17 cellular contexts compared by ENCODE assay signal in genomic region chr4:30725562-30725961, GRCh38. TPM values are rescaled to one million over a fixed set of nuclear protein-coding genes. Genes with fewer than 3 reads are reported as not detected.
DNase-seq lines count a peak whose midpoint lies in the region; ATAC-seq, FAIRE-seq and TF ChIP-seq lines count a peak whose summit lies in the region.
"Had no signal": no experiment of that assay in that cellular context is flagged by ENCODE, and none has a peak within 500 bp of the region (broad histone marks: within the 10 kb centered on the region; RNA-seq: fewer than 3 reads in every experiment).

No MANE protein-coding gene starts in this region.

- H3K9me3 ChIP-seq in breast epithelium (no peaks in the 10 kb centered on the region), endothelial cell of umbilical vein (replicated peaks; ENCODE audit: control insufficient read depth, insufficient read depth, low read length) (no peaks in the 10 kb centered on the region)
- H3K9me3 ChIP-seq: MG63, testis had no signal

- no peak for ATAC-seq in GM18861 (IDR thresholded peaks at IDR 0.05; ENCODE audit: unreplicated experiment)
- ATAC-seq in stimulated activated effector memory CD8-positive, alpha-beta T cell treated with anti-CD3 and anti-CD28 coated beads, Interleukin-12 subunit alpha, Interleukin-12 subunit beta, amount 100 ng/mL, for 72 hours: no peak
- ATAC-seq: activated CD4-positive, alpha-beta T cell treated with anti-CD3 and anti-CD28 coated beads for 36 hours had no signal

- no peak for FAIRE-seq in endothelial cell of umbilical vein (lab: Jason Lieb, UNC)

- peak overlapping the region; percentile 34 for H2AFZ ChIP-seq in endothelial cell of umbilical vein (ENCODE audit: low read depth, low read length)

- BruUV-seq in MCF 10A (replicated peaks; lab: Mats Ljungman, UMichigan): no TSS peak
- BruUV-seq in endothelial cell of umbilical vein (replicated peaks; lab: Mats Ljungman, UMichigan): no TSS peak

- no peak overlapping the region for H3K27ac Mint-ChIP-seq in MCF 10A (ENCODE audit: low read depth, unreplicated experiment)
- H3K27ac Mint-ChIP-seq in nephron: no peak overlapping the region
- H3K27ac Mint-ChIP-seq in type B pancreatic cell: no peak overlapping the region
- no peak overlapping the region for H3K27ac Mint-ChIP-seq in stimulated activated effector memory CD8-positive, alpha-beta T cell treated with anti-CD3 and anti-CD28 coated beads, Interleukin-12 subunit alpha, Interleukin-12 subunit beta, amount 100 ng/mL, for 72 hours
- H3K27ac Mint-ChIP-seq: activated CD4-positive, alpha-beta T cell treated with anti-CD3 and anti-CD28 coated beads for 36 hours; CD4-positive, CD25-positive, alpha-beta regulatory T cell had no signal

- TF ChIP-seq POLR2A in breast epithelium (IDR thresholded peaks at IDR 0.05): no peak
- no peak for TF ChIP-seq POLR2A in endothelial cell of umbilical vein (IDR thresholded peaks at IDR 0.05; ENCODE audit: low read depth, low read length)

- H3K27me3 Mint-ChIP-seq in MCF 10A (ENCODE audit: insufficient read depth, unreplicated experiment): no peaks in the 10 kb centered on the region
- peaks cover 24% of the 10 kb centered on the region for H3K27me3 Mint-ChIP-seq in nephron (ENCODE audit: low read depth)
- peaks cover 5% of the 10 kb centered on the region for H3K27me3 Mint-ChIP-seq in type B pancreatic cell

- H3K27ac ChIP-seq in breast epithelium: no peak overlapping the region
- H3K27ac ChIP-seq in endothelial cell of umbilical vein (ENCODE audit: insufficient read depth, low read depth, low read length): peak overlapping the region; percentile 48
- H3K27ac ChIP-seq: 22Rv1, testis had no signal

- CTCF ChIA-PET in MCF 10A (lab: Yijun Ruan, JAX) (no interaction called here), endothelial cell of umbilical vein (lab: Charles Lee) (interaction anchor here (1.3 to 1.4 kb wide), 2 partner anchors 28 to 35 kb away, joined by 5 read pairs; no protein-coding TSS in a partner anchor), GM10248 (lab: Yijun Ruan, JAX) (no interaction called here)

- H3K4me1 Mint-ChIP-seq in MCF 10A (ENCODE audit: insufficient read depth, unreplicated experiment) (peaks cover 15% of the 10 kb centered on the region), nephron (peaks cover 35% of the 10 kb centered on the region), type B pancreatic cell (ENCODE audit: unreplicated experiment) (peaks cover 25% of the 10 kb centered on the region)
- no peaks in the 10 kb centered on the region for H3K4me1 Mint-ChIP-seq in stimulated activated effector memory CD8-positive, alpha-beta T cell treated with anti-CD3 and anti-CD28 coated beads, Interleukin-12 subunit alpha, Interleukin-12 subunit beta, amount 100 ng/mL, for 72 hours
- H3K4me1 Mint-ChIP-seq: CD4-positive, CD25-positive, alpha-beta regulatory T cell had no signal

- H3K4me3 ChIP-seq in breast epithelium (no peak overlapping the region), endothelial cell of umbilical vein (replicated peaks in 1 of 3; ENCODE audit: insufficient read depth in 1 of 3, low read depth in 1 of 3, low read length in 3 of 3) (peak overlapping the region; percentile 2 to 63 (median 29))
- H3K4me3 ChIP-seq: MG63, testis had no signal

- H3K27me3 ChIP-seq in breast epithelium (peaks cover 0 to 7% of the 10 kb centered on the region in 2 donors), endothelial cell of umbilical vein (ENCODE audit: control insufficient read depth in 2 of 2, insufficient read depth in 2 of 2, low read length in 2 of 2) (no peaks in the 10 kb centered on the region)

- peak overlapping the region; percentile 34 for H3K9ac ChIP-seq in endothelial cell of umbilical vein (replicated peaks; ENCODE audit: extremely low read depth, insufficient read depth, low read length)

- no peaks in the 10 kb centered on the region for H3K9me1 ChIP-seq in endothelial cell of umbilical vein (replicated peaks; ENCODE audit: control insufficient read depth, extremely low read depth, insufficient read depth, low read length)

- H3K36me3 ChIP-seq in breast epithelium (no peaks in the 10 kb centered on the region), endothelial cell of umbilical vein (ENCODE audit: control insufficient read depth in 2 of 2, extremely low read depth in 1 of 2, insufficient read depth in 2 of 2, low read length in 2 of 2) (no peaks in the 10 kb centered on the region)
- H3K36me3 ChIP-seq: MG63 had no signal

- intact Hi-C loops in MCF 10A (cut with micrococcal nuclease) (no loop called here), breast epithelium (cut with DNase I; ENCODE audit: low total_unique reads) (no loop called here), endothelial cell of umbilical vein (cut with micrococcal nuclease) (no loop called here)

- H3K9me3 Mint-ChIP-seq in MCF 10A (ENCODE audit: unreplicated experiment): no peaks in the 10 kb centered on the region
- H3K9me3 Mint-ChIP-seq in nephron: no peaks in the 10 kb centered on the region
- H3K9me3 Mint-ChIP-seq in type B pancreatic cell: no peaks in the 10 kb centered on the region
- no peaks in the 10 kb centered on the region for H3K9me3 Mint-ChIP-seq in stimulated activated effector memory CD8-positive, alpha-beta T cell treated with anti-CD3 and anti-CD28 coated beads, Interleukin-12 subunit alpha, Interleukin-12 subunit beta, amount 100 ng/mL, for 72 hours

- H3K79me2 ChIP-seq in endothelial cell of umbilical vein (ENCODE audit: control insufficient read depth, insufficient read depth, low read length): peaks cover 69% of the 10 kb centered on the region

- dilution Hi-C loops in endothelial cell of umbilical vein (cut with MboI; ENCODE audit: extremely low pct_ligation_motif_present, low sequenced_read_pairs): no loop called here

- peak overlapping the region; percentile 84 for H3K4me2 ChIP-seq in endothelial cell of umbilical vein (ENCODE audit: insufficient read depth, low read length)

- no peaks in the 10 kb centered on the region for H4K20me1 ChIP-seq in endothelial cell of umbilical vein (replicated peaks; ENCODE audit: control insufficient read depth, extremely low read depth, insufficient read depth, low read length)

- H3K4me1 ChIP-seq in breast epithelium (no peaks in the 10 kb centered on the region), endothelial cell of umbilical vein (ENCODE audit: control insufficient read depth, extremely low read depth, insufficient read depth, low read length) (peaks cover 64% of the 10 kb centered on the region)

- TF ChIP-seq CTCF in MCF 10A (IDR thresholded peaks at IDR 0.05; ENCODE audit: unreplicated experiment) (no peak), breast epithelium (IDR thresholded peaks at IDR 0.05) (no peak), endothelial cell of umbilical vein (IDR thresholded peaks at IDR 0.05; ENCODE audit: extremely low read depth in 1 of 2, insufficient read depth in 1 of 2, low read depth in 1 of 2, low read length in 2 of 2) (no peak), nephron (IDR thresholded peaks at IDR 0.05; ENCODE audit: unreplicated experiment in 3 of 3) (no peak), type B pancreatic cell (conservative IDR thresholded peaks at IDR 0.05) (no peak), GM10248 (IDR thresholded peaks at IDR 0.05; ENCODE audit: control extremely low read depth, extremely low read depth, low read depth, missing control alignments) (no peak)

- POLR2A ChIA-PET in MCF 10A (lab: Yijun Ruan, JAX): interaction anchor here (0.7 to 1.3 kb wide), 2 partner anchors 32 to 213 kb away, joined by 3 to 4 read pairs; no protein-coding TSS in a partner anchor
- POLR2A ChIA-PET in endothelial cell of umbilical vein (lab: Charles Lee): no interaction called here
- POLR2A ChIA-PET in GM10248 (lab: Yijun Ruan, JAX): no interaction called here

- no peaks in the 10 kb centered on the region for H3K36me3 Mint-ChIP-seq in MCF 10A (ENCODE audit: insufficient read depth, unreplicated experiment)
- peaks cover 23% of the 10 kb centered on the region for H3K36me3 Mint-ChIP-seq in nephron (ENCODE audit: low read depth)
- peaks cover 19% of the 10 kb centered on the region for H3K36me3 Mint-ChIP-seq in type B pancreatic cell
- H3K36me3 Mint-ChIP-seq in stimulated activated effector memory CD8-positive, alpha-beta T cell treated with anti-CD3 and anti-CD28 coated beads, Interleukin-12 subunit alpha, Interleukin-12 subunit beta, amount 100 ng/mL, for 72 hours: peaks cover 7% of the 10 kb centered on the region
- H3K36me3 Mint-ChIP-seq: CD4-positive, CD25-positive, alpha-beta regulatory T cell had no signal

- DNase-seq in MCF 10A (ENCODE audit: unreplicated experiment) (no peak), breast epithelium (ENCODE audit: low spot score in 2 of 2) (no peak), endothelial cell of umbilical vein (ENCODE audit: low read depth, low spot score) (peak; percentile 64), type B pancreatic cell (ENCODE audit: extremely low spot score, unreplicated experiment) (no peak), GM10248 (ENCODE audit: extremely low spot score) (no peak)
- DNase-seq in stimulated activated effector memory CD8-positive, alpha-beta T cell treated with anti-CD3 and anti-CD28 coated beads, Interleukin-12 subunit alpha, Interleukin-12 subunit beta, amount 100 ng/mL, for 72 hours (ENCODE audit: low spot score in 2 of 2): no peak
- DNase-seq: activated CD4-positive, alpha-beta T cell treated with anti-CD3 and anti-CD28 coated beads for 36 hours; activated CD8-positive, alpha-beta memory T cell treated with anti-CD3 and anti-CD28 coated beads, Interleukin-2, amount 50 U/mL, for 4 hours; activated naive CD4-positive, alpha-beta T cell treated with anti-CD3 and anti-CD28 coated beads, Interleukin-2, amount 50 U/mL, for 16 hours; CD4-positive, CD25-positive, alpha-beta regulatory T cell; DND-41; kidney glomerular epithelial cell; MG63; testis had no signal

- H3K4me3 Mint-ChIP-seq in MCF 10A (ENCODE audit: unreplicated experiment) (peak overlapping the region; percentile 23), nephron (peak overlapping the region; percentile 64 to 86 (median 77)), type B pancreatic cell (peak overlapping the region; percentile 94)
- H3K4me3 Mint-ChIP-seq in stimulated activated effector memory CD8-positive, alpha-beta T cell treated with anti-CD3 and anti-CD28 coated beads, Interleukin-12 subunit alpha, Interleukin-12 subunit beta, amount 100 ng/mL, for 72 hours: no peak overlapping the region
- H3K4me3 Mint-ChIP-seq: activated CD4-positive, alpha-beta T cell treated with anti-CD3 and anti-CD28 coated beads for 36 hours; CD4-positive, CD25-positive, alpha-beta regulatory T cell had no signal

RNA-seq across cellular contexts. Expression of gene PCDH7, which starts 5.4 kb away (rescaled TPM):
- 3.6 and 5.6 TPM in 2 replicates for total RNA-seq in MCF 10A (2022)
- 10 to 100 TPM in 2 of 3 donors, 1 to 10 TPM in 1; 6.1 to 30.9 (median 14.4) TPM for total RNA-seq in breast epithelium
- 16.6 and 21.0 TPM in 2 replicates for total RNA-seq in endothelial cell of umbilical vein
- polyA plus RNA-seq in endothelial cell of umbilical vein: 9.5 and 11.1 TPM in 2 replicates
- 10.1 and 10.3 TPM in 2 replicates for polyA plus RNA-seq in endothelial cell of umbilical vein (2011; cell fraction: cytosol; rRNA removed)
- 13.6 and 13.7 TPM in 2 replicates for polyA plus RNA-seq in endothelial cell of umbilical vein (2011; cell fraction: nucleus; rRNA removed)
- polyA plus RNA-seq in endothelial cell of umbilical vein (2012): 2.9 and 6.6 TPM in 2 replicates
- 33.1 and 35.9 TPM in 2 replicates for polyA minus RNA-seq in endothelial cell of umbilical vein
- polyA minus RNA-seq in endothelial cell of umbilical vein (2011; cell fraction: cytosol; rRNA and poly(A)+ RNA removed): 13.4 TPM
- 61.7 and 67.5 TPM in 2 replicates for polyA minus RNA-seq in endothelial cell of umbilical vein (2011; cell fraction: nucleus; rRNA and poly(A)+ RNA removed)
- total RNA-seq in type B pancreatic cell (ENCODE audit: low replicate concordance): 93.8 and 95.9 TPM in 2 replicates
- total RNA-seq: activated CD4-positive, alpha-beta T cell treated with anti-CD3 and anti-CD28 coated beads for 36 hours; CD4-positive, CD25-positive, alpha-beta regulatory T cell had no signal
- polyA plus RNA-seq: CD4-positive, CD25-positive, alpha-beta regulatory T cell had no signal

Comparison
In these comparisons a context has a peak if more than half of its experiments do, and no peak if none do; other contexts are left out.
1. H3K4me3 ChIP-seq: peak in endothelial cell of umbilical vein (3 of 3); none in breast epithelium (0 of 3).